23 cellular contexts compared by ENCODE assay signal in the genomic region with DNA sequence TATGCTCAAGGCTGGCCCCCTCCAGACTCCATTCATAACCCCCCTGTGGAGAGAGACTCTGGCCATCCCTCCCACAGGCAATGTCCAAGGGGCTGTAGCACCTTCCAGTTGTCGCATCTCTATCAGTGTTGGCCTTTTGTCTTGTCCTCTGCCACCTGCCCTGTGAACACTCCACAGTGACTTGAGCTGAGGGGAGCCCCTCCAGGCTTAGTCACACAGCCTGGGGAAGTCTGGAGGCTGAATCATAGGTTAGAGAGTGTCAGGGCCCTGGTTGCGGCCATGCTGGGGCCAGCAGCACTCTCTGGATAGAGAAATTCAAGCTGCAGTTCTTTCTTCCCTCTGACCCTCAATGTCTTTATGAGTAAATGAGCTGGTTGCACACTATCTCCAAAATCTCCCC.
DNase-seq lines count a peak whose midpoint lies in the region; ATAC-seq and TF ChIP-seq lines count a peak whose summit lies in the region.
"Had no signal": no experiment of that assay in that cellular context is flagged by ENCODE, and none has a peak within 500 bp of the region (broad histone marks: within the 10 kb centered on the region; RNA-seq: fewer than 3 reads in every experiment).

No MANE protein-coding gene starts in this region.

- ATAC-seq in heart left ventricle (no peak), WTC11 (no peak)

- H3K27ac Mint-ChIP-seq in WTC11: no peak overlapping the region
- H3K27ac Mint-ChIP-seq: neural progenitor cell had no signal

- H3K27ac ChIP-seq in right atrium auricular region (no peak overlapping the region), heart left ventricle (peak overlapping the region in 4 of 12 donors; percentile 2 to 62 (median 42)), subcutaneous abdominal adipose tissue (ENCODE audit: low read depth, low read length) (peak overlapping the region; percentile 39)
- H3K27ac ChIP-seq: neural progenitor cell, prostate gland, vagina, WERI-Rb-1 had no signal

- CTCF ChIA-PET in WTC11 (lab: Charles Lee): no interaction called here

- peaks cover 4% of the 10 kb centered on the region; the same call in 1 of the 2 replicates for H3K27me3 Mint-ChIP-seq in WTC11 (ENCODE audit: low read depth)

- intact Hi-C loops in heart left ventricle (cut with DNase I): no loop called here

- H3K9me3 ChIP-seq in right atrium auricular region (peaks cover 2 to 12% of the 10 kb centered on the region in 2 donors), heart left ventricle (peaks cover 0 to 13% (median 8%) of the 10 kb centered on the region in 12 donors), subcutaneous abdominal adipose tissue (ENCODE audit: control insufficient read depth in 5 of 5, low read length in 5 of 5) (peaks cover 0 to 7% (median 4%) of the 10 kb centered on the region in 5 donors)
- H3K9me3 ChIP-seq: prostate gland, vagina had no signal

- H3K4me1 ChIP-seq in right atrium auricular region: peaks cover 0 to 17% of the 10 kb centered on the region in 2 donors
- H3K4me1 ChIP-seq in heart left ventricle: peaks cover 0 to 45% (median 21%) of the 10 kb centered on the region in 12 donors
- peaks cover 6 to 59% (median 40%) of the 10 kb centered on the region in 5 donors for H3K4me1 ChIP-seq in subcutaneous abdominal adipose tissue (ENCODE audit: control insufficient read depth in 5 of 5, insufficient read depth in 5 of 5, low read length in 5 of 5)
- H3K4me1 ChIP-seq: adrenal gland, neural progenitor cell, prostate gland had no signal

- no peak overlapping the region for H3K4me3 Mint-ChIP-seq in WTC11
- H3K4me3 Mint-ChIP-seq: neural progenitor cell had no signal

- H3K4me3 ChIP-seq in right atrium auricular region (no peak overlapping the region), heart left ventricle (no peak overlapping the region), subcutaneous abdominal adipose tissue (ENCODE audit: low read depth in 1 of 5, low read length in 5 of 5) (no peak overlapping the region)
- H3K4me3 ChIP-seq: adrenal gland, neural progenitor cell, prostate gland, vagina had no signal

- H3K9ac ChIP-seq in subcutaneous abdominal adipose tissue (ENCODE audit: low read length in 5 of 5): no peak overlapping the region
- H3K9ac ChIP-seq: neural progenitor cell had no signal

- POLR2A ChIA-PET in WTC11 (lab: Charles Lee): no interaction called here

- no peak for TF ChIP-seq CTCF in right atrium auricular region (IDR thresholded peaks at IDR 0.05)
- TF ChIP-seq CTCF in heart left ventricle (IDR thresholded peaks at IDR 0.05): no peak
- no peak for TF ChIP-seq CTCF in WTC11 (IDR thresholded peaks at IDR 0.05)

- H3K4me1 Mint-ChIP-seq in WTC11: 0 out of 2 replicates have a peak, but pooled peaks cover 3% of the 10 kb centered on the region

- H3K36me3 Mint-ChIP-seq in WTC11: peaks cover 8% of the 10 kb centered on the region
- H3K36me3 Mint-ChIP-seq: neural progenitor cell had no signal

- H3K36me3 ChIP-seq in right atrium auricular region (no peaks in the 10 kb centered on the region), heart left ventricle (no peaks in the 10 kb centered on the region), subcutaneous abdominal adipose tissue (ENCODE audit: control insufficient read depth in 5 of 5, insufficient read depth in 5 of 5, low read length in 5 of 5) (no peaks in the 10 kb centered on the region)
- H3K36me3 ChIP-seq: adrenal gland, neural progenitor cell, prostate gland, vagina, WERI-Rb-1 had no signal

- DNase-seq in right atrium auricular region (ENCODE audit: low spot score) (peak; percentile 7), heart left ventricle (no peak), M059J (ENCODE audit: low read depth) (peak; percentile 48), kidney tubule cell (ENCODE audit: low spot score) (peak; percentile 75), pons (ENCODE audit: low spot score) (no peak), glomerular visceral epithelial cell (ENCODE audit: extremely low spot score) (no peak), WTC11 (ENCODE audit: low spot score) (no peak)
- DNase-seq: activated CD4-positive, alpha-beta T cell treated with anti-CD3 and anti-CD28 coated beads, Interleukin-2, amount 50 U/mL, for 48 hours; activated gamma-delta T cell; C1 segment of cervical spinal cord; effector CD8-positive, alpha-beta T cell; erythroblast; hypothalamus; KG1; NCI-H1417 treated with DMSO at 0.1 percent for 48 hours; NCI-H82; stimulated activated CD4-positive, alpha-beta T cell treated with anti-CD3 and anti-CD28 coated beads, Interleukin-2, amount 100 ng/mL, for 24 hours; WERI-Rb-1 had no signal

- 88 to 98% (median 93%) methylated on average over 1 to 2 of the region's 2 CpGs for WGBS in heart left ventricle, 4 donors

- no peak for TF ChIP-seq POLR2A in heart left ventricle (IDR thresholded peaks at IDR 0.05)

- H3K9me3 Mint-ChIP-seq in WTC11: peaks cover 14% of the 10 kb centered on the region

- no peaks in the 10 kb centered on the region for H3K27me3 ChIP-seq in right atrium auricular region
- no peaks in the 10 kb centered on the region for H3K27me3 ChIP-seq in heart left ventricle
- H3K27me3 ChIP-seq in subcutaneous abdominal adipose tissue (ENCODE audit: control insufficient read depth in 5 of 5, insufficient read depth in 4 of 5, low read length in 5 of 5): no peaks in the 10 kb centered on the region
- H3K27me3 ChIP-seq: adrenal gland, neural progenitor cell, vagina had no signal

TF ChIP-seq in WTC11, 78 proteins besides CTCF, POLR2A, EP300 and RAD21:
- no peak for TF ChIP-seq ERG (CRISPR knock-in tag; IDR thresholded peaks at IDR 0.05)
- TF ChIP-seq NR3C1 (CRISPR knock-in tag; conservative IDR thresholded peaks at IDR 0.05; ENCODE audit: low read depth): no peak
- no peak for TF ChIP-seq ATF3 (CRISPR knock-in tag; conservative IDR thresholded peaks at IDR 0.05)
- no peak for TF ChIP-seq FOXP1 (CRISPR knock-in tag; IDR thresholded peaks at IDR 0.05; ENCODE audit: borderline replicate concordance)
- no peak for TF ChIP-seq IRF2 (CRISPR knock-in tag; IDR thresholded peaks at IDR 0.05; ENCODE audit: borderline replicate concordance, low read depth)
- TF ChIP-seq PRRX2 (CRISPR knock-in tag; IDR thresholded peaks at IDR 0.05): no peak
- no peak for TF ChIP-seq GTF2I (CRISPR knock-in tag; conservative IDR thresholded peaks at IDR 0.05)
- TF ChIP-seq TEAD4 (CRISPR knock-in tag; IDR thresholded peaks at IDR 0.05): no peak
- TF ChIP-seq, protein P1, sequence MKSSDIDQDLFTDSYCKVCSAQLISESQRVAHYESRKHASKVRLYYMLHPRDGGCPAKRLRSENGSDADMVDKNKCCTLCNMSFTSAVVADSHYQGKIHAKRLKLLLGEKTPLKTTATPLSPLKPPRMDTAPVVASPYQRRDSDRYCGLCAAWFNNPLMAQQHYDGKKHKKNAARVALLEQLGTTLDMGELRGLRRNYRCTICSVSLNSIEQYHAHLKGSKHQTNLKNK (CRISPR knock-in tag; IDR thresholded peaks at IDR 0.05): no peak
- no peak for TF ChIP-seq OVOL2 (CRISPR knock-in tag; IDR thresholded peaks at IDR 0.05; ENCODE audit: borderline replicate concordance)
- TF ChIP-seq ZSCAN18 (CRISPR knock-in tag; IDR thresholded peaks at IDR 0.05): no peak
- no peak for TF ChIP-seq ZNF219 (CRISPR knock-in tag; IDR thresholded peaks at IDR 0.05; ENCODE audit: borderline replicate concordance)
TF ChIP-seq in WTC11: peak in this region for 0.

Comparison
In these comparisons a context has a peak if more than half of its experiments do, and no peak if none do; other contexts are left out.
1. DNase-seq: peak in right atrium auricular region (single experiment), M059J (single experiment) and kidney tubule cell (single experiment); none in heart left ventricle (0 of 5), pons (single experiment), glomerular visceral epithelial cell (single experiment) and WTC11 (single experiment).